In genomic region chr3:27176256-27176655, GRCh38 we compare ENCODE assay signal across 27 cellular contexts.
"Had no signal": no experiment of that assay in that cellular context is flagged by ENCODE, and none has a peak within 500 bp of the region (broad histone marks: within the 10 kb centered on the region; RNA-seq: fewer than 3 reads in every experiment).

No MANE protein-coding gene starts in this region.

- H3K4me3 ChIP-seq: hepatocyte, left lung, lung, sigmoid colon, testis, uterus had no signal

- H3K27ac ChIP-seq: brain microvascular endothelial cell, hepatocyte, left lung, sigmoid colon, testis, uterus, WERI-Rb-1 had no signal

- DNase-seq: activated CD4-positive, CD25-positive, alpha-beta regulatory T cell treated with anti-CD3 and anti-CD28 coated beads, Interleukin-2, amount 50 U/mL, for 72 hours; activated CD8-positive, alpha-beta memory T cell treated with anti-CD3 and anti-CD28 coated beads for 24 hours; activated CD8-positive, alpha-beta memory T cell treated with anti-CD3 and anti-CD28 coated beads, Interleukin-2, amount 50 U/mL, for 4 hours; activated T-cell treated with anti-CD3 and anti-CD28 coated beads, Interleukin-2, amount 50 U/mL, for 24 hours; aorta; brain microvascular endothelial cell; caudate nucleus; effector memory CD4-positive, alpha-beta T cell; glutamatergic neuron; immature natural killer cell; kidney glomerular epithelial cell; left lung; naive thymus-derived CD4-positive, alpha-beta T cell; occipital lobe; posterior cingulate gyrus; sigmoid colon; stimulated activated CD4-positive, alpha-beta T cell treated with anti-CD3 and anti-CD28 coated beads, Interleukin-2, amount 100 ng/mL, for 48 hours; stimulated activated CD8-positive, alpha-beta memory T cell treated with anti-CD3 and anti-CD28 coated beads, Interleukin-4, amount 100 ng/mL, for 48 hours; stimulated activated naive CD4-positive, alpha-beta T cell; testis; trophoblast cell; uterus; WERI-Rb-1 had no signal

- ATAC-seq: activated naive CD4-positive, alpha-beta T cell treated with anti-CD3 and anti-CD28 coated beads, Interleukin-2, amount 50 U/mL, for 72 hours; activated T-helper 17 cell treated with anti-CD3 and anti-CD28 coated beads, Interleukin-2, amount 50 U/mL, for 72 hours; left lung; naive thymus-derived CD4-positive, alpha-beta T cell had no signal
